In genomic region chr1:33455537-33456301, GRCh38 we compare ENCODE assay signal across 1 cellular context.
A peak's percentile ranks its signal among the peaks of the same experiment; 100 is the strongest.
TF ChIP-seq lines count a peak whose summit lies in the region.

No MANE protein-coding gene starts in this region.

TF ChIP-seq in SK-N-SH, 30 proteins besides CTCF, POLR2A, EP300 and RAD21 (continued from another document):
- TF ChIP-seq, protein P1, sequence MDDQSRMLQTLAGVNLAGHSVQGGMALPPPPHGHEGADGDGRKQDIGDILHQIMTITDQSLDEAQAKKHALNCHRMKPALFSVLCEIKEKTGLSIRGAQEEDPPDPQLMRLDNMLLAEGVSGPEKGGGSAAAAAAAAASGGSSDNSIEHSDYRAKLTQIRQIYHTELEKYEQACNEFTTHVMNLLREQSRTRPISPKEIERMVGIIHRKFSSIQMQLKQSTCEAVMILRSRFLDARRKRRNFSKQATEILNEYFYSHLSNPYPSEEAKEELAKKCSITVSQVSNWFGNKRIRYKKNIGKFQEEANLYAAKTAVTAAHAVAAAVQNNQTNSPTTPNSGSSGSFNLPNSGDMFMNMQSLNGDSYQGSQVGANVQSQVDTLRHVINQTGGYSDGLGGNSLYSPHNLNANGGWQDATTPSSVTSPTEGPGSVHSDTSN (IDR thresholded peaks at IDR 0.05) = peak; percentile 53
- TF ChIP-seq GABPA (IDR thresholded peaks at IDR 0.05; ENCODE audit: low read depth) = no peak
- TF ChIP-seq EZH2phosphoT487 (IDR thresholded peaks at IDR 0.05; ENCODE audit: borderline replicate concordance, low read depth) = no peak
- TF ChIP-seq, protein P2, sequence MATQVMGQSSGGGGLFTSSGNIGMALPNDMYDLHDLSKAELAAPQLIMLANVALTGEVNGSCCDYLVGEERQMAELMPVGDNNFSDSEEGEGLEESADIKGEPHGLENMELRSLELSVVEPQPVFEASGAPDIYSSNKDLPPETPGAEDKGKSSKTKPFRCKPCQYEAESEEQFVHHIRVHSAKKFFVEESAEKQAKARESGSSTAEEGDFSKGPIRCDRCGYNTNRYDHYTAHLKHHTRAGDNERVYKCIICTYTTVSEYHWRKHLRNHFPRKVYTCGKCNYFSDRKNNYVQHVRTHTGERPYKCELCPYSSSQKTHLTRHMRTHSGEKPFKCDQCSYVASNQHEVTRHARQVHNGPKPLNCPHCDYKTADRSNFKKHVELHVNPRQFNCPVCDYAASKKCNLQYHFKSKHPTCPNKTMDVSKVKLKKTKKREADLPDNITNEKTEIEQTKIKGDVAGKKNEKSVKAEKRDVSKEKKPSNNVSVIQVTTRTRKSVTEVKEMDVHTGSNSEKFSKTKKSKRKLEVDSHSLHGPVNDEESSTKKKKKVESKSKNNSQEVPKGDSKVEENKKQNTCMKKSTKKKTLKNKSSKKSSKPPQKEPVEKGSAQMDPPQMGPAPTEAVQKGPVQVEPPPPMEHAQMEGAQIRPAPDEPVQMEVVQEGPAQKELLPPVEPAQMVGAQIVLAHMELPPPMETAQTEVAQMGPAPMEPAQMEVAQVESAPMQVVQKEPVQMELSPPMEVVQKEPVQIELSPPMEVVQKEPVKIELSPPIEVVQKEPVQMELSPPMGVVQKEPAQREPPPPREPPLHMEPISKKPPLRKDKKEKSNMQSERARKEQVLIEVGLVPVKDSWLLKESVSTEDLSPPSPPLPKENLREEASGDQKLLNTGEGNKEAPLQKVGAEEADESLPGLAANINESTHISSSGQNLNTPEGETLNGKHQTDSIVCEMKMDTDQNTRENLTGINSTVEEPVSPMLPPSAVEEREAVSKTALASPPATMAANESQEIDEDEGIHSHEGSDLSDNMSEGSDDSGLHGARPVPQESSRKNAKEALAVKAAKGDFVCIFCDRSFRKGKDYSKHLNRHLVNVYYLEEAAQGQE (IDR thresholded peaks at IDR 0.05; ENCODE audit: low read depth, low read length) = no peak
- TF ChIP-seq GATA2 (CRISPR knock-in tag; IDR thresholded peaks at IDR 0.05) = no peak
- no peak for TF ChIP-seq USF1 (IDR thresholded peaks at IDR 0.05; ENCODE audit: borderline replicate concordance, low read depth)
- TF ChIP-seq RFX5 (IDR thresholded peaks at IDR 0.05; ENCODE audit: low read length) = no peak
- no peak for TF ChIP-seq RCOR1 (IDR thresholded peaks at IDR 0.05; ENCODE audit: low read length)
- no peak for TF ChIP-seq FOXM1 (IDR thresholded peaks at IDR 0.05; ENCODE audit: low read depth)
- TF ChIP-seq TAF1 (IDR thresholded peaks at IDR 0.05; ENCODE audit: borderline replicate concordance, low read depth, low read length) = no peak
- TF ChIP-seq IRF3 (IDR thresholded peaks at IDR 0.05; ENCODE audit: low read depth, low read length) = no peak
- no peak for TF ChIP-seq RXRA (IDR thresholded peaks at IDR 0.05; ENCODE audit: borderline replicate concordance, low read depth)
- no peak for TF ChIP-seq USF2 (IDR thresholded peaks at IDR 0.05; ENCODE audit: borderline replicate concordance, low read depth, low read length)
- TF ChIP-seq YY1 (IDR thresholded peaks at IDR 0.05; ENCODE audit: low read depth) = no peak
